Comparison of ENCODE assay signal across 25 cellular contexts in genomic region chr10:133151528-133151927, GRCh38. TPM values are rescaled to one million over a fixed set of nuclear protein-coding genes. Genes with fewer than 3 reads are reported as not detected.
DNase-seq lines count a peak whose midpoint lies in the region; ATAC-seq and TF ChIP-seq lines count a peak whose summit lies in the region.
"Had no signal": no experiment of that assay in that cellular context is flagged by ENCODE, and none has a peak within 500 bp of the region (broad histone marks: within the 10 kb centered on the region; RNA-seq: fewer than 3 reads in every experiment).

No MANE protein-coding gene starts in this region.

- no peaks in the 10 kb centered on the region for H3K79me2 ChIP-seq in hepatocyte
- no peaks in the 10 kb centered on the region for H3K79me2 ChIP-seq in mesendoderm (ENCODE audit: control insufficient read depth, insufficient read depth, low read length)
- H3K79me2 ChIP-seq: parathyroid adenoma had no signal

- peak overlapping the region; percentile 48 for H3K4me2 ChIP-seq in hepatocyte
- H3K4me2 ChIP-seq in mesendoderm (ENCODE audit: low read length) = no peak overlapping the region
- H3K4me2 ChIP-seq: BLaER1 had no signal

- in situ Hi-C loops in ACHN (cut with HindIII; ENCODE audit: low pct_ligation_motif_present, low pct_unique_long_range_greater_than_20kb, low sequenced_read_pairs) = no loop called here

- H3K9ac ChIP-seq in NT2/D1 (ENCODE audit: insufficient read length, low read depth) (no peak overlapping the region), mesendoderm (ENCODE audit: low read length) (peak overlapping the region; percentile 28)
- H3K9ac ChIP-seq: BLaER1, parathyroid adenoma had no signal

- H2BK120ac ChIP-seq in mesendoderm (ENCODE audit: low read depth, low read length) = no peak overlapping the region

- H3K27me3 ChIP-seq in NT2/D1 (ENCODE audit: insufficient read depth, insufficient read length) = no peaks in the 10 kb centered on the region
- H3K27me3 ChIP-seq in hepatocyte = no peaks in the 10 kb centered on the region
- no peaks in the 10 kb centered on the region for H3K27me3 ChIP-seq in mesendoderm (ENCODE audit: insufficient read depth, low read length, poor library complexity)
- H3K27me3 ChIP-seq: BLaER1, right lobe of liver, upper lobe of left lung had no signal

- no peaks in the 10 kb centered on the region for H3K36me3 ChIP-seq in NT2/D1 (ENCODE audit: insufficient read depth, insufficient read length, low read length)
- H3K36me3 ChIP-seq in hepatocyte (replicated peaks; ENCODE audit: insufficient read depth, low read depth) = no peaks in the 10 kb centered on the region
- H3K36me3 ChIP-seq in mesendoderm (ENCODE audit: control insufficient read depth, insufficient read depth, low read length) = no peaks in the 10 kb centered on the region
- H3K36me3 ChIP-seq: BLaER1, HAP-1, right lobe of liver, upper lobe of left lung had no signal

- H3K4me1 ChIP-seq in NT2/D1 (ENCODE audit: insufficient read depth, insufficient read length) (peaks cover 4% of the 10 kb centered on the region), hepatocyte (ENCODE audit: insufficient read depth) (no peaks in the 10 kb centered on the region), mesendoderm (ENCODE audit: control insufficient read depth, low read depth, low read length) (no peaks in the 10 kb centered on the region)
- H3K4me1 ChIP-seq: BLaER1, parathyroid adenoma, right lobe of liver, upper lobe of left lung had no signal

- no peak overlapping the region for H2BK15ac ChIP-seq in mesendoderm (replicated peaks; ENCODE audit: low read depth)

- no peak overlapping the region for H2AFZ ChIP-seq in hepatocyte
- H2AFZ ChIP-seq: parathyroid adenoma had no signal

- 16% methylated on average over 10 of the region's 10 CpGs for WGBS in hepatocyte (ENCODE audit: low lambda C conversion rate, missing lambda C conversion rate)
- WGBS in mesendoderm (ENCODE audit: extremely low coverage, insufficient coverage, low lambda C conversion rate) = no CpG with 5 or more reads among the region's 10 CpGs

- no peaks in the 10 kb centered on the region for H3K9me2 ChIP-seq in hepatocyte (replicated peaks; ENCODE audit: insufficient read depth)

- DNase-seq in ACHN (peak; percentile 44), NT2/D1 (ENCODE audit: low read depth, low spot score) (peak; percentile 86), hepatocyte (ENCODE audit: low spot score) (no peak), mesendoderm (peak; percentile 89), NCI-H526 (lab: John Stamatoyannopoulos, UW) (no peak), A172 (ENCODE audit: low spot score) (no peak)
- DNase-seq: activated naive CD4-positive, alpha-beta T cell treated with Interleukin-2 at 50 U/mL for 16 hours; amygdala; central memory CD4-positive, alpha-beta T cell; EL; naive B cell; NCI-H1417; NCI-H2107; NCI-H510A; stimulated activated CD8-positive, alpha-beta memory T cell treated with anti-CD3 and anti-CD28 coated beads, Interleukin-4, amount 100 ng/mL, for 48 hours; upper lobe of left lung had no signal

- TF ChIP-seq CTCF in hepatocyte (IDR thresholded peaks at IDR 0.05; ENCODE audit: poor library complexity) = no peak

- ATAC-seq in GM18511 (IDR thresholded peaks at IDR 0.05; ENCODE audit: unreplicated experiment) (no peak), GM19452 (IDR thresholded peaks at IDR 0.05; ENCODE audit: unreplicated experiment) (no peak)
- ATAC-seq: right lobe of liver had no signal

- H3K23ac ChIP-seq in mesendoderm (ENCODE audit: low read length) = no peak overlapping the region

- H3K56ac ChIP-seq in mesendoderm (ENCODE audit: low read length) = peak overlapping the region; percentile 67

- no peak overlapping the region for H2BK5ac ChIP-seq in mesendoderm (ENCODE audit: low read length)

- H3K27ac ChIP-seq in hepatocyte (peak overlapping the region; percentile 45), mesendoderm (ENCODE audit: low read depth, low read length) (peak overlapping the region; percentile 3)
- H3K27ac ChIP-seq: BLaER1, HL-60, parathyroid adenoma, right lobe of liver, upper lobe of left lung had no signal

- H2AK5ac ChIP-seq in mesendoderm (ENCODE audit: low read length) = no peak overlapping the region

- no peaks in the 10 kb centered on the region for H4K20me1 ChIP-seq in hepatocyte (ENCODE audit: insufficient read depth, poor library complexity, severe bottlenecking)
- H4K20me1 ChIP-seq: BLaER1 had no signal

- no peak overlapping the region for H4K8ac ChIP-seq in mesendoderm (ENCODE audit: low read depth, low read length)

- H3K4ac ChIP-seq in mesendoderm (ENCODE audit: low read depth, low read length) = no peak overlapping the region

- H4K5ac ChIP-seq in mesendoderm (ENCODE audit: low read length) = no peak overlapping the region

- H3K9me3 ChIP-seq in NT2/D1 (ENCODE audit: insufficient read depth, low read length) (peaks cover 16% of the 10 kb centered on the region), hepatocyte (ENCODE audit: low read depth) (no peaks in the 10 kb centered on the region)
- H3K9me3 ChIP-seq: right lobe of liver had no signal

- H3K18ac ChIP-seq in mesendoderm (ENCODE audit: low read length) = no peak overlapping the region

- H3K79me1 ChIP-seq in mesendoderm (ENCODE audit: low read length) = no peaks in the 10 kb centered on the region

- H3K4me3 ChIP-seq in NT2/D1 (ENCODE audit: insufficient read length, low read depth) (no peak overlapping the region), hepatocyte (no peak overlapping the region), mesendoderm (ENCODE audit: low read length) (no peak overlapping the region)
- H3K4me3 ChIP-seq: BLaER1, HAP-1, right lobe of liver, upper lobe of left lung had no signal

RNA-seq across cellular contexts. Expression of gene KNDC1, which starts 8.5 kb away (rescaled TPM):
- total RNA-seq in hepatocyte = 3.8 and 13.4 TPM in 2 replicates
- polyA plus RNA-seq in hepatocyte = 4.0 and 4.3 TPM in 2 replicates
- polyA plus RNA-seq in mesendoderm (2013, experiment 1 of 2) = 0.62 TPM
- polyA plus RNA-seq in mesendoderm (2013, experiment 2 of 2) = 0.56 TPM
- total RNA-seq in A172 (2014; rRNA removed; shearing (Covaris generic)) = 2.2 and 3.2 TPM in 2 replicates
- total RNA-seq: A673, M059J had no signal

Comparison
In these comparisons a context has a peak if more than half of its experiments do, and no peak if none do; other contexts are left out.
1. DNase-seq: peak in ACHN (single experiment), NT2/D1 (single experiment) and mesendoderm (single experiment); none in hepatocyte (single experiment), NCI-H526 (0 of 2) and A172 (single experiment).